In genomic region chr4:110636231-110636676, GRCh38 we compare ENCODE assay signal across 11 cellular contexts. TPM values are rescaled to one million over a fixed set of nuclear protein-coding genes. Genes with fewer than 3 reads are reported as not detected.
DNase-seq lines count a peak whose midpoint lies in the region; ATAC-seq and TF ChIP-seq lines count a peak whose summit lies in the region.
"Had no signal": no experiment of that assay in that cellular context is flagged by ENCODE, and none has a peak within 500 bp of the region (broad histone marks: within the 10 kb centered on the region; RNA-seq: fewer than 3 reads in every experiment).

No MANE protein-coding gene starts in this region.

- peaks cover 38% of the 10 kb centered on the region for H3K4me1 ChIP-seq in iPS-18a (ENCODE audit: control insufficient read depth, low read depth, low read length)
- peaks cover 18 to 22% of the 10 kb centered on the region in 2 donors for H3K4me1 ChIP-seq in thyroid gland

- H3K36me3 ChIP-seq in H7 (replicated peaks; ENCODE audit: control insufficient read depth, insufficient read depth, low read length) (no peaks in the 10 kb centered on the region), SK-N-MC (ENCODE audit: insufficient read depth, low read length) (peaks cover 27% of the 10 kb centered on the region), iPS-18a (ENCODE audit: control insufficient read depth, low read depth, low read length) (no peaks in the 10 kb centered on the region), thyroid gland (no peaks in the 10 kb centered on the region)

- H3K4me3 ChIP-seq in H7 (ENCODE audit: insufficient read depth, low read depth, low read length) (peak overlapping the region; percentile 60), SK-N-MC (peak overlapping the region; percentile 97), iPS-18a (ENCODE audit: low read length) (peak overlapping the region; percentile 66), thyroid gland (replicated peaks in 1 of 3) (no peak overlapping the region)
- H3K4me3 ChIP-seq: body of pancreas had no signal

- no peak for TF ChIP-seq CTCF in thyroid gland (IDR thresholded peaks at IDR 0.05)

- ATAC-seq in stimulated activated naive B cell treated with anti-CD40 and anti-IgM and Interleukin-4, amounts not matched to agents 10 μg/mL and 1 μg/mL and 100 μg/mL, for 72 hours (replicated peaks), result no peak
- no peak for ATAC-seq in GM21529 (IDR thresholded peaks at IDR 0.05; ENCODE audit: unreplicated experiment)
- ATAC-seq: activated CD8-positive, alpha-beta memory T cell treated with anti-CD3 and anti-CD28 coated beads, Interleukin-2, amount 10 ng/mL, durations not matched to agents 7 days and 5 days; body of pancreas had no signal

- no peak overlapping the region for H3K4me3 Mint-ChIP-seq in stimulated activated naive B cell treated with anti-CD40 and anti-IgM and Interleukin-4, amounts not matched to agents 10 μg/mL and 1 μg/mL and 100 μg/mL, for 72 hours
- H3K4me3 Mint-ChIP-seq: activated CD8-positive, alpha-beta memory T cell treated with anti-CD3 and anti-CD28 coated beads, Interleukin-2, amount 10 ng/mL, durations not matched to agents 7 days and 5 days had no signal

- H3K27me3 ChIP-seq in H7 (ENCODE audit: control insufficient read depth, insufficient read depth, low read length) (peaks cover 91% of the 10 kb centered on the region), iPS-18a (ENCODE audit: control insufficient read depth, insufficient read depth, low read length) (peaks cover 100% of the 10 kb centered on the region), thyroid gland (peaks cover 75% of the 10 kb centered on the region)

- peaks cover 4 to 8% of the 10 kb centered on the region in 2 donors for H3K9me3 Mint-ChIP-seq in stimulated activated naive B cell treated with anti-CD40 and anti-IgM and Interleukin-4, amounts not matched to agents 10 μg/mL and 1 μg/mL and 100 μg/mL, for 72 hours

- peak overlapping the region; percentile 31 for H3K27ac Mint-ChIP-seq in stimulated activated naive B cell treated with anti-CD40 and anti-IgM and Interleukin-4, amounts not matched to agents 10 μg/mL and 1 μg/mL and 100 μg/mL, for 72 hours
- H3K27ac Mint-ChIP-seq: activated CD8-positive, alpha-beta memory T cell treated with anti-CD3 and anti-CD28 coated beads, Interleukin-2, amount 10 ng/mL, durations not matched to agents 7 days and 5 days had no signal

- peaks cover 6 to 13% of the 10 kb centered on the region in 2 donors for H3K36me3 Mint-ChIP-seq in stimulated activated naive B cell treated with anti-CD40 and anti-IgM and Interleukin-4, amounts not matched to agents 10 μg/mL and 1 μg/mL and 100 μg/mL, for 72 hours

- DNase-seq in H7 (peak; percentile 68), SK-N-MC (ENCODE audit: low read depth, low spot score) (no peak), thyroid gland (no peak), iPS-NIHi11 (ENCODE audit: low spot score) (no peak)
- DNase-seq in stimulated activated naive B cell treated with anti-CD40 and anti-IgM and Interleukin-4, amounts not matched to agents 10 μg/mL and 1 μg/mL and 100 μg/mL, for 72 hours, result no peak
- DNase-seq: activated CD8-positive, alpha-beta memory T cell treated with anti-CD3 and anti-CD28 coated beads, Interleukin-2, amount 10 ng/mL, durations not matched to agents 7 days and 5 days; body of pancreas; nucleus accumbens had no signal

- H3K27ac ChIP-seq in SK-N-MC, result peak overlapping the region; percentile 62; the same call in 1 of the 2 replicates
- H3K27ac ChIP-seq in iPS-18a (ENCODE audit: low read length), result no peak overlapping the region
- H3K27ac ChIP-seq in thyroid gland, result no peak overlapping the region
- H3K27ac ChIP-seq: body of pancreas had no signal

- no peaks in the 10 kb centered on the region for H3K9me3 ChIP-seq in SK-N-MC (ENCODE audit: low read depth, low read length)
- no peaks in the 10 kb centered on the region for H3K9me3 ChIP-seq in iPS-18a (ENCODE audit: control insufficient read depth, low read depth, low read length)
- H3K9me3 ChIP-seq in thyroid gland, result no peaks in the 10 kb centered on the region
- H3K9me3 ChIP-seq: body of pancreas had no signal

- 6 to 14% methylated on average over 11 of the region's 11 CpGs for WGBS in thyroid gland, 2 donors

- H3K9ac ChIP-seq in SK-N-MC (ENCODE audit: insufficient read length) (peak overlapping the region; percentile 81), iPS-18a (ENCODE audit: low read length) (no peak overlapping the region)

- TF ChIP-seq POLR2A in thyroid gland (IDR thresholded peaks at IDR 0.05), result no peak

- intact Hi-C loops in thyroid gland (cut with DNase I), result no loop called here

- peaks cover 73 to 80% of the 10 kb centered on the region in 2 donors for H3K27me3 Mint-ChIP-seq in stimulated activated naive B cell treated with anti-CD40 and anti-IgM and Interleukin-4, amounts not matched to agents 10 μg/mL and 1 μg/mL and 100 μg/mL, for 72 hours

- H3K4me1 Mint-ChIP-seq in stimulated activated naive B cell treated with anti-CD40 and anti-IgM and Interleukin-4, amounts not matched to agents 10 μg/mL and 1 μg/mL and 100 μg/mL, for 72 hours, result peaks cover 11 to 35% of the 10 kb centered on the region in 2 donors

RNA-seq across cellular contexts. Expression of gene PITX2, which starts 13.4 kb away (rescaled TPM):
- total RNA-seq in H7 (2014; rRNA removed; shearing (Covaris generic)), result 87.1 and 92.3 TPM in 2 replicates
- total RNA-seq in thyroid gland, result not detected
- total RNA-seq: activated CD8-positive, alpha-beta memory T cell treated with anti-CD3 and anti-CD28 coated beads, Interleukin-2, amount 10 ng/mL, durations not matched to agents 7 days and 5 days; body of pancreas; frontal cortex had no signal

Comparison
In these comparisons a context has a peak if more than half of its experiments do, and no peak if none do; other contexts are left out.
1. H3K4me3 ChIP-seq: peak in H7 (single experiment), SK-N-MC (single experiment) and iPS-18a (single experiment); none in thyroid gland (0 of 3).
2. RNA of gene PITX2, which starts 13.4 kb away (total RNA-seq): 87.1 to 92.3 TPM in H7; not detected in thyroid gland; every median in the first group is over 10 times any median in the second.